ENCODE assay signal across 20 cellular contexts in the genomic region with DNA sequence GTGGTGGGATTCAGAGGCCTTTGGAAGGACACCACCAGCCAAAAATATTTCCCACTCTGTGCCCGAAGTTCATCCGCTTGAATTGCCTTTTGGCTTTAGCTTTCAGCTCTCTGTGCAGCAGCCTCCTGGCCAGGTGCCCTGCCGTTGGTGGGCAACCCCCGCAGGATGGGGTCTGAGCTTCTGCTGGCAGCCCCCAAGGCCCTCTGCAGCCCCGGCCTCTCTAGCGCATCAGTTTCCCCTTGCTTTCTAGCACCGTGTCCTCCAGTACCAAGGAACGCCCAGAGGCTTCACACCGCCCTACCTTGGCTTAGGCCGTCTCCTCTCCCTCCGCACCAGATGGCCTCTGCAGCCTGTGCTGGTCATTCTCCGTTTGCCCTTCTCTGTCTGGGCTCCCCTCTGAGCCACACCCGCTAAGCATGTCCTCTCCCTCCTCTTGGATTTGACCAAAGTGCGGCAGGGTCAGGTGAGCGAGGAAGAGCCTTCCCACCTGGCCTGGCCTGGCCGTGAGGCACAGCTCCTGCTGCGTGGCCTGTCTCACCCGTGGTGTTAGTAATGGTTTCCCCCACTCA. TPM values are rescaled to one million over a fixed set of nuclear protein-coding genes. Genes with fewer than 3 reads are reported as not detected.
DNase-seq lines count a peak whose midpoint lies in the region; ATAC-seq, FAIRE-seq and TF ChIP-seq lines count a peak whose summit lies in the region.
"Had no signal": no experiment of that assay in that cellular context is flagged by ENCODE, and none has a peak within 500 bp of the region (broad histone marks: within the 10 kb centered on the region; RNA-seq: fewer than 3 reads in every experiment).

No MANE protein-coding gene starts in this region.

- H2BK12ac ChIP-seq in H9 (ENCODE audit: insufficient read length, low read depth, low read length) = no peak overlapping the region

- peaks cover 9% of the 10 kb centered on the region for H3K27me3 Mint-ChIP-seq in CD4-positive, CD25-positive, alpha-beta regulatory T cell
- H3K27me3 Mint-ChIP-seq in H9 (ENCODE audit: low read depth) (no peaks in the 10 kb centered on the region), astrocyte (ENCODE audit: low read depth, unreplicated experiment) (peaks cover 7% of the 10 kb centered on the region), endodermal cell (ENCODE audit: insufficient read depth) (no peaks in the 10 kb centered on the region)

- H3K9me3 Mint-ChIP-seq in CD4-positive, CD25-positive, alpha-beta regulatory T cell = peaks cover 0 to 4% (median 0%) of the 10 kb centered on the region in 7 donors
- H3K9me3 Mint-ChIP-seq in H9 (peaks cover 0 to 2% of the 10 kb centered on the region in 2 experiments; a peak in 1 of 5 replicates), astrocyte (ENCODE audit: unreplicated experiment) (no peaks in the 10 kb centered on the region), endodermal cell (no peaks in the 10 kb centered on the region)

- H3K9me3 ChIP-seq in CD4-positive, CD25-positive, alpha-beta regulatory T cell (ENCODE audit: control insufficient read depth in 2 of 2, low read length in 2 of 2) = no peaks in the 10 kb centered on the region
- no peaks in the 10 kb centered on the region for H3K9me3 ChIP-seq in H9 (ENCODE audit: control insufficient read depth, low read depth, low read length)
- H3K9me3 ChIP-seq in astrocyte (ENCODE audit: insufficient read depth, low read depth, low read length) = no peaks in the 10 kb centered on the region
- H3K9me3 ChIP-seq in endodermal cell (ENCODE audit: control insufficient read depth, low read length) = no peaks in the 10 kb centered on the region

- H4K5ac ChIP-seq in H9 (ENCODE audit: insufficient read length, low read depth, low read length) = no peak overlapping the region

- H3K4ac ChIP-seq in H9 (ENCODE audit: low read depth, low read length) = no peak overlapping the region

- no CpG with 5 or more reads among the region's 18 CpGs for WGBS in H9 (ENCODE audit: extremely low coverage, insufficient read length, low lambda C conversion rate)
- 90 to 92% methylated on average over 10 to 18 of the region's 18 CpGs for WGBS in endodermal cell (ENCODE audit: insufficient coverage in 1 of 2, insufficient read length in 1 of 2), 2 experiments

- H3K36me3 Mint-ChIP-seq in CD4-positive, CD25-positive, alpha-beta regulatory T cell = no peaks in the 10 kb centered on the region
- H3K36me3 Mint-ChIP-seq in H9 (ENCODE audit: insufficient read depth in 1 of 3, low read depth in 3 of 3) = no peaks in the 10 kb centered on the region; a peak in 1 of 7 replicates
- H3K36me3 Mint-ChIP-seq in astrocyte (ENCODE audit: low read depth, unreplicated experiment) = no peaks in the 10 kb centered on the region
- no peaks in the 10 kb centered on the region for H3K36me3 Mint-ChIP-seq in endodermal cell (ENCODE audit: low read depth)

- H2BK15ac ChIP-seq in H9 (ENCODE audit: low read depth, low read length) = no peak overlapping the region

- peaks cover 4% of the 10 kb centered on the region for H3K23me2 ChIP-seq in H9 (ENCODE audit: insufficient read length, low read depth, low read length, poor library complexity, severe bottlenecking)

- no peak overlapping the region for H3K4me3 ChIP-seq in CD4-positive, CD25-positive, alpha-beta regulatory T cell (ENCODE audit: low read depth, low read length)
- H3K4me3 ChIP-seq in astrocyte (ENCODE audit: insufficient read depth, low read depth, low read length) = no peak overlapping the region
- no peak overlapping the region for H3K4me3 ChIP-seq in endodermal cell (ENCODE audit: low read length)

- H3K36me3 ChIP-seq in CD4-positive, CD25-positive, alpha-beta regulatory T cell (ENCODE audit: control insufficient read depth, insufficient read depth, low read length) = no peaks in the 10 kb centered on the region
- H3K36me3 ChIP-seq in astrocyte (ENCODE audit: insufficient read depth, low read length) = no peaks in the 10 kb centered on the region
- H3K36me3 ChIP-seq in endodermal cell (ENCODE audit: control insufficient read depth, insufficient read depth, low read length) = no peaks in the 10 kb centered on the region

- H3K4me1 ChIP-seq in CD4-positive, CD25-positive, alpha-beta regulatory T cell (ENCODE audit: control insufficient read depth, insufficient read depth, low read length, poor library complexity, severe bottlenecking) = peaks cover 15% of the 10 kb centered on the region
- peaks cover 8% of the 10 kb centered on the region; the same call in 1 of the 2 replicates for H3K4me1 ChIP-seq in H9 (ENCODE audit: insufficient read depth, low read length)
- peaks cover 17% of the 10 kb centered on the region for H3K4me1 ChIP-seq in astrocyte (ENCODE audit: insufficient read depth, low read length)
- H3K4me1 ChIP-seq in endodermal cell (ENCODE audit: control insufficient read depth, insufficient read depth, low read length) = no peaks in the 10 kb centered on the region

- FAIRE-seq in astrocyte (lab: Jason Lieb, UNC) = no peak
- FAIRE-seq: RCC 7860 had no signal

- H3K27ac Mint-ChIP-seq in CD4-positive, CD25-positive, alpha-beta regulatory T cell = peak overlapping the region in 2 of 3 donors; percentile 2 to 60
- H3K27ac Mint-ChIP-seq in H9 = peak overlapping the region in 2 of 3 experiments; percentile 37 to 64; a peak in 1 of 7 replicates
- no peak overlapping the region for H3K27ac Mint-ChIP-seq in astrocyte (ENCODE audit: unreplicated experiment)
- peak overlapping the region; percentile 18 for H3K27ac Mint-ChIP-seq in endodermal cell

- H3T11ph ChIP-seq in H9 (ENCODE audit: low read length) = no peak overlapping the region

- no peak overlapping the region for H2AK5ac ChIP-seq in H9 (ENCODE audit: insufficient read length, low read length)

- no peaks in the 10 kb centered on the region for H3K79me2 ChIP-seq in H9 (ENCODE audit: insufficient read depth, low read length)
- H3K79me2 ChIP-seq in astrocyte (ENCODE audit: insufficient read depth, low read length) = peaks cover 9% of the 10 kb centered on the region

- H4K8ac ChIP-seq in H9 (replicated peaks; ENCODE audit: insufficient read length, low read depth, low read length) = no peak overlapping the region

- H2AFZ ChIP-seq in H9 (ENCODE audit: low read length) (no peak overlapping the region), astrocyte (ENCODE audit: low read depth, low read length) (no peak overlapping the region)

- TF ChIP-seq CTCF in H9 (conservative IDR thresholded peaks at IDR 0.05) (no peak), astrocyte (IDR thresholded peaks at IDR 0.05; ENCODE audit: insufficient read depth, low read depth, low read length) (no peak), endodermal cell (conservative IDR thresholded peaks at IDR 0.05) (no peak)

- H3K9ac ChIP-seq in H9 (ENCODE audit: extremely low read depth, insufficient read length, low read length) (no peak overlapping the region), astrocyte (ENCODE audit: low read length) (no peak overlapping the region), endodermal cell (ENCODE audit: extremely low read depth, low read length, poor library complexity, severe bottlenecking) (no peak overlapping the region)

- no peak for DNase-seq in CD4-positive, CD25-positive, alpha-beta regulatory T cell
- DNase-seq in H9 (no peak), astrocyte (ENCODE audit: low read depth) (no peak), endodermal cell (peak; percentile 61), NCI-H82 (lab: John Stamatoyannopoulos, UW) (no peak), NCI-H1105 treated with DMSO at 0.1 percent for 48 hours (lab: John Stamatoyannopoulos, UW) (no peak), ACHN (no peak)
- DNase-seq: DMS79, GOT3, KG1, NCI-H1092 treated with DMSO at 0.1 percent for 48 hours, NCI-H146, NCI-H2081, NCI-H2171, NCI-H345, NCI-H524, OCI-M1 had no signal

- H2BK20ac ChIP-seq in H9 (ENCODE audit: low read depth, low read length, poor library complexity, severe bottlenecking) = no peak overlapping the region

- in situ Hi-C loops in ACHN (cut with HindIII; ENCODE audit: low pct_ligation_motif_present, low pct_unique_long_range_greater_than_20kb, low sequenced_read_pairs) = no loop called here

- H3K18ac ChIP-seq in H9 (ENCODE audit: insufficient read length, low read depth, low read length) = no peak overlapping the region

- H3K27ac ChIP-seq in CD4-positive, CD25-positive, alpha-beta regulatory T cell (ENCODE audit: insufficient read depth, low read length, poor library complexity, severe bottlenecking) = no peak overlapping the region
- H3K27ac ChIP-seq in H9 (ENCODE audit: insufficient read length, low read depth, low read length) (no peak overlapping the region), astrocyte (ENCODE audit: low read depth, low read length) (no peak overlapping the region), endodermal cell (ENCODE audit: low read depth, low read length) (no peak overlapping the region)
- H3K27ac ChIP-seq: C4-2B had no signal

- no peak overlapping the region for H2BK120ac ChIP-seq in H9 (ENCODE audit: low read depth, low read length, poor library complexity, severe bottlenecking)

- no peak overlapping the region for H3K4me3 Mint-ChIP-seq in CD4-positive, CD25-positive, alpha-beta regulatory T cell
- H3K4me3 Mint-ChIP-seq in H9 (no peak overlapping the region), astrocyte (ENCODE audit: unreplicated experiment) (peak overlapping the region; percentile 29), endodermal cell (no peak overlapping the region)

- peaks cover 5 to 26% (median 14%) of the 10 kb centered on the region in 4 donors for H3K4me1 Mint-ChIP-seq in CD4-positive, CD25-positive, alpha-beta regulatory T cell
- H3K4me1 Mint-ChIP-seq in H9 (peaks cover 18 to 32% of the 10 kb centered on the region in 2 experiments), astrocyte (ENCODE audit: low read depth, unreplicated experiment) (peaks cover 18% of the 10 kb centered on the region), endodermal cell (peaks cover 25% of the 10 kb centered on the region)

- H4K91ac ChIP-seq in H9 (ENCODE audit: insufficient read length, low read depth, low read length) = no peak overlapping the region

- H3K4me2 ChIP-seq in H9 (ENCODE audit: insufficient read depth, insufficient read length, low read length) (no peak overlapping the region), astrocyte (ENCODE audit: low read length) (no peak overlapping the region)

- ATAC-seq in CD4-positive, CD25-positive, alpha-beta regulatory T cell (ENCODE audit: low read depth in 2 of 2) = no peak
- no peak for ATAC-seq in GM21737 (IDR thresholded peaks at IDR 0.05; ENCODE audit: unreplicated experiment)

- no peak overlapping the region for H2BK5ac ChIP-seq in H9 (ENCODE audit: insufficient read length, low read length)

- H3K27me3 ChIP-seq in CD4-positive, CD25-positive, alpha-beta regulatory T cell (ENCODE audit: control insufficient read depth, insufficient read depth, low read length) = no peaks in the 10 kb centered on the region
- no peaks in the 10 kb centered on the region for H3K27me3 ChIP-seq in H9 (ENCODE audit: insufficient read depth, low read length)
- no peaks in the 10 kb centered on the region for H3K27me3 ChIP-seq in astrocyte (ENCODE audit: insufficient read depth, low read length)
- H3K27me3 ChIP-seq in endodermal cell (ENCODE audit: control insufficient read depth, insufficient read depth, low read length, poor library complexity, severe bottlenecking) = no peaks in the 10 kb centered on the region

- no peak overlapping the region for H3K23ac ChIP-seq in H9 (ENCODE audit: insufficient read length, low read depth, low read length)

- H3K14ac ChIP-seq in H9 (ENCODE audit: insufficient read depth, low read length) = no peak overlapping the region

- no peaks in the 10 kb centered on the region for H3K79me1 ChIP-seq in H9 (ENCODE audit: insufficient read depth, low read depth, low read length, poor library complexity, severe bottlenecking)

- H3K56ac ChIP-seq in H9 (ENCODE audit: insufficient read length, low read depth, low read length) = no peak overlapping the region

- H4K20me1 ChIP-seq in H9 (ENCODE audit: control insufficient read depth, insufficient read depth, insufficient read length) (no peaks in the 10 kb centered on the region), astrocyte (ENCODE audit: insufficient read depth, low read length) (peaks cover 2% of the 10 kb centered on the region)

RNA-seq across cellular contexts. Expression of a gene that starts 4.2 kb away (rescaled TPM):
- 63.0 TPM for total RNA-seq in CD4-positive, CD25-positive, alpha-beta regulatory T cell
- 10 to 100 TPM in 3 of 4 donors, 1 to 10 TPM in 1; 8.7 to 14.5 (median 11.2) TPM for polyA plus RNA-seq in CD4-positive, CD25-positive, alpha-beta regulatory T cell
- total RNA-seq in H9 (2021) = 31.7 and 32.7 TPM in 2 replicates
- 45.5 and 50.6 TPM in 2 replicates for total RNA-seq in astrocyte
- total RNA-seq in endodermal cell = 10 to 100 TPM; 67.8 to 72.9 TPM
- polyA plus RNA-seq in endodermal cell (2013, experiment 1 of 2) = 37.9 TPM
- polyA plus RNA-seq in endodermal cell (2013, experiment 2 of 2) = 33.7 TPM

RNA-seq across cellular contexts. Expression of a gene that starts 29.9 kb away (rescaled TPM):
- total RNA-seq in CD4-positive, CD25-positive, alpha-beta regulatory T cell = 3.3 TPM
- under 1 TPM in 1 of 4 donors, not detected in 3; 0.05 TPM for polyA plus RNA-seq in CD4-positive, CD25-positive, alpha-beta regulatory T cell
- total RNA-seq in H9 (2021) (not detected in 2 replicates), astrocyte (not detected in 2 replicates), endodermal cell (under 1 TPM in 1 of 2 donors, not detected in 1; 0.44 TPM)
- not detected for polyA plus RNA-seq in endodermal cell (2013, experiment 1 of 2)
- polyA plus RNA-seq in endodermal cell (2013, experiment 2 of 2) = not detected
